1 cellular context compared by ENCODE assay signal in the genomic region with DNA sequence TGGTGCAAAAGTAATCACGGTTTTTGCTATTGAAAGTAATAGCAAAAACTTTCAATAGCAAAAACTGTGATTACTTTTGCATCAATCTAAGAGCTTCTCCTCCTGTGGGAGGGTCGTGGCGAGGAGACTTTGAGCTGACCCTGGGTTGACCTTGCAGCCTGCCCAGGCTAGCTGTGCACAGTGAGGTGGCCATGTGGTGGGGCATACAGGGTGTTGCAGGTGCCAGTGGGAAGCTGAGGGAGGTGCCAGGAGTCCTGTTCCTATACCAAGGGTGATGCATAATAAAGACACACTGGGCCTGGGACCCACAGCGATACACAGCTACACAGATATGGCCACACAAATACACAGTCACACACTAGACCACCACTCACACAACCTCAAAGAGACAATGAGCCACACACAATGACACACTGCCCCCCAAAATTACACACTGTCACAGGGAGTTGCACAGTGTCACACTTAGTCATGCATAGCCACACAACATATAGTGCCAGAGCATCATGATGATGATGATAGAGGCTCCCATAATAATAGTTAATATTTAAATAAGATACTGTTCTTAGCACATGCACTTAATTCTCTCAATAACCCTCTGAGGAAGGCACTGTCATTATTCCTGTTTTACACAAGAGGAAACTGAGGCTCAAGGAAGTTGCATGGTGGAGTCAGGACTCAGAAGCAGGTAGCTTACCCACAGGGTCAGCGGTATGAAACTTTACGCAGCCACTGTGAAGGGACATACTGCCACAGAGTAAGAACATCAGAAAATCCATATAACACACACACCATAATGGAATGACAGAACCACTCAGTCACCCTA.
TF ChIP-seq lines count a peak whose summit lies in the region.

No MANE protein-coding gene starts in this region.

TF ChIP-seq in HepG2, 621 proteins besides CTCF, POLR2A, EP300 and RAD21:
- TF ChIP-seq, protein P1, sequence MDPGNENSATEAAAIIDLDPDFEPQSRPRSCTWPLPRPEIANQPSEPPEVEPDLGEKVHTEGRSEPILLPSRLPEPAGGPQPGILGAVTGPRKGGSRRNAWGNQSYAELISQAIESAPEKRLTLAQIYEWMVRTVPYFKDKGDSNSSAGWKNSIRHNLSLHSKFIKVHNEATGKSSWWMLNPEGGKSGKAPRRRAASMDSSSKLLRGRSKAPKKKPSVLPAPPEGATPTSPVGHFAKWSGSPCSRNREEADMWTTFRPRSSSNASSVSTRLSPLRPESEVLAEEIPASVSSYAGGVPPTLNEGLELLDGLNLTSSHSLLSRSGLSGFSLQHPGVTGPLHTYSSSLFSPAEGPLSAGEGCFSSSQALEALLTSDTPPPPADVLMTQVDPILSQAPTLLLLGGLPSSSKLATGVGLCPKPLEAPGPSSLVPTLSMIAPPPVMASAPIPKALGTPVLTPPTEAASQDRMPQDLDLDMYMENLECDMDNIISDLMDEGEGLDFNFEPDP (CRISPR knock-in tag; conservative IDR thresholded peaks at IDR 0.05), result no peak
- TF ChIP-seq, protein P2, sequence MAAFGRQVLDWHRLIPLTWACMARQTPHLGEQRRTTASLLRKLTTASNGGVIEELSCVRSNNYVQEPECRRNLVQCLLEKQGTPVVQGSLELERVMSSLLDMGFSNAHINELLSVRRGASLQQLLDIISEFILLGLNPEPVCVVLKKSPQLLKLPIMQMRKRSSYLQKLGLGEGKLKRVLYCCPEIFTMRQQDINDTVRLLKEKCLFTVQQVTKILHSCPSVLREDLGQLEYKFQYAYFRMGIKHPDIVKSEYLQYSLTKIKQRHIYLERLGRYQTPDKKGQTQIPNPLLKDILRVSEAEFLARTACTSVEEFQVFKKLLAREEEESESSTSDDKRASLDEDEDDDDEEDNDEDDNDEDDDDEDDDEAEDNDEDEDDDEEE (CRISPR knock-in tag; IDR thresholded peaks at IDR 0.05), result no peak
- TF ChIP-seq HNF4A (CRISPR knock-in tag; IDR thresholded peaks at IDR 0.05) (peak; percentile 32), ZBTB40 (IDR thresholded peaks at IDR 0.05) (peak; percentile 40; the same call in 1 of the 2 replicates), ZBTB40 (CRISPR knock-in tag; IDR thresholded peaks at IDR 0.05) (no peak), HIC2 (CRISPR knock-in tag; IDR thresholded peaks at IDR 0.05; ENCODE audit: low read depth) (0 out of 2 replicates have a peak, but pooled peaks have one; percentile 37), CREB1 (IDR thresholded peaks at IDR 0.05) (0 out of 2 replicates have a peak, but pooled peaks have one; percentile 27), CREB1 (CRISPR knock-in tag; IDR thresholded peaks at IDR 0.05) (no peak)
